Comparison of ENCODE assay signal across 15 cellular contexts in genomic region chr2:143463717-143464116, GRCh38.
DNase-seq lines count a peak whose midpoint lies in the region; ATAC-seq and TF ChIP-seq lines count a peak whose summit lies in the region.
"Had no signal": no experiment of that assay in that cellular context is flagged by ENCODE, and none has a peak within 500 bp of the region (broad histone marks: within the 10 kb centered on the region; RNA-seq: fewer than 3 reads in every experiment).

No MANE protein-coding gene starts in this region.

- no peaks in the 10 kb centered on the region for H3K27me3 Mint-ChIP-seq in natural killer cell treated with Interleukin-12 subunit alpha and Interleukin-12 subunit beta and Interleukin-15 and Interleukin-18, amount 100 ng/mL, for 72 hours

- H3K36me3 ChIP-seq in adrenal gland (replicated peaks in 1 of 2): no peaks in the 10 kb centered on the region
- H3K36me3 ChIP-seq in gastrocnemius medialis: no peaks in the 10 kb centered on the region

- H3K4me3 ChIP-seq in adrenal gland: no peak overlapping the region
- no peak overlapping the region for H3K4me3 ChIP-seq in gastrocnemius medialis

- DNase-seq in activated CD4-positive, CD25-positive, alpha-beta regulatory T cell (lab: John Stamatoyannopoulos, UW): no peak
- no peak for DNase-seq in natural killer cell treated with Interleukin-12 subunit alpha and Interleukin-12 subunit beta and Interleukin-15 and Interleukin-18, amount 100 ng/mL, for 72 hours (ENCODE audit: low spot score)
- DNase-seq in adrenal gland (no peak), gastrocnemius medialis (no peak), DMS 273 treated with DMSO at 0.1 percent for 48 hours (lab: John Stamatoyannopoulos, UW) (no peak)
- DNase-seq: cortex of kidney, DMS153, foreskin fibroblast, kidney glomerular epithelial cell, NCI-H2081 treated with DMSO at 0.1 percent for 48 hours had no signal

- TF ChIP-seq CTCF in adrenal gland (IDR thresholded peaks at IDR 0.05) (no peak), gastrocnemius medialis (IDR thresholded peaks at IDR 0.05 in 4 of 5, conservative IDR thresholded peaks at IDR 0.05 in 1 of 5) (no peak)

- H3K27me3 ChIP-seq in adrenal gland (no peaks in the 10 kb centered on the region), gastrocnemius medialis (no peaks in the 10 kb centered on the region)

- intact Hi-C loops in adrenal gland (cut with DNase I): no loop called here
- intact Hi-C loops in gastrocnemius medialis (cut with DNase I; ENCODE audit: low total_unique reads): no loop called here

- peaks cover 4% of the 10 kb centered on the region for H3K36me3 Mint-ChIP-seq in natural killer cell treated with Interleukin-12 subunit alpha and Interleukin-12 subunit beta and Interleukin-15 and Interleukin-18, amount 100 ng/mL, for 72 hours

- in situ Hi-C loops in gastrocnemius medialis (cut with MboI; ENCODE audit: low sequenced_read_pairs in 4 of 4): no loop called here

- no peaks in the 10 kb centered on the region for H3K9me3 Mint-ChIP-seq in natural killer cell treated with Interleukin-12 subunit alpha and Interleukin-12 subunit beta and Interleukin-15 and Interleukin-18, amount 100 ng/mL, for 72 hours

- H3K4me1 Mint-ChIP-seq in natural killer cell treated with Interleukin-12 subunit alpha and Interleukin-12 subunit beta and Interleukin-15 and Interleukin-18, amount 100 ng/mL, for 72 hours (ENCODE audit: low read depth in 2 of 2): peaks cover 14 to 33% of the 10 kb centered on the region in 2 donors

- no peak overlapping the region for H3K27ac Mint-ChIP-seq in natural killer cell treated with Interleukin-12 subunit alpha and Interleukin-12 subunit beta and Interleukin-15 and Interleukin-18, amount 100 ng/mL, for 72 hours

- TF ChIP-seq POLR2A in adrenal gland (IDR thresholded peaks at IDR 0.05) (no peak), gastrocnemius medialis (IDR thresholded peaks at IDR 0.05) (no peak)

- ATAC-seq in activated CD4-positive, CD25-positive, alpha-beta regulatory T cell treated with anti-CD3 and anti-CD28 coated beads, Interleukin-2, amount 50 U/mL, for 24 hours: peak; percentile 38 to 59
- ATAC-seq in GM21576 (IDR thresholded peaks at IDR 0.05; ENCODE audit: unreplicated experiment) (peak; percentile 56), HG03175 (IDR thresholded peaks at IDR 0.05; ENCODE audit: unreplicated experiment) (peak; percentile 53), gastrocnemius medialis (no peak)
- ATAC-seq in natural killer cell treated with Interleukin-12 subunit alpha and Interleukin-12 subunit beta and Interleukin-15 and Interleukin-18, amount 100 ng/mL, for 72 hours: peak; percentile 73 to 88

- no peak overlapping the region for H3K27ac ChIP-seq in adrenal gland
- H3K27ac ChIP-seq in gastrocnemius medialis: no peak overlapping the region
- H3K27ac ChIP-seq: 22Rv1, VCaP had no signal

- H3K4me1 ChIP-seq in adrenal gland (replicated peaks in 1 of 2) (peaks cover 0 to under 1% of the 10 kb centered on the region in 2 donors), gastrocnemius medialis (no peaks in the 10 kb centered on the region)

- no peaks in the 10 kb centered on the region for H3K9me3 ChIP-seq in adrenal gland (replicated peaks in 1 of 3)
- H3K9me3 ChIP-seq in gastrocnemius medialis: no peaks in the 10 kb centered on the region

- no peak overlapping the region for H3K4me3 Mint-ChIP-seq in natural killer cell treated with Interleukin-12 subunit alpha and Interleukin-12 subunit beta and Interleukin-15 and Interleukin-18, amount 100 ng/mL, for 72 hours

Comparison
In these comparisons a context has a peak if more than half of its experiments do, and no peak if none do; other contexts are left out.
1. ATAC-seq: peak in activated CD4-positive, CD25-positive, alpha-beta regulatory T cell treated with anti-CD3 and anti-CD28 coated beads, Interleukin-2, amount 50 U/mL, for 24 hours (2 of 2), GM21576 (single experiment), HG03175 (single experiment) and natural killer cell treated with Interleukin-12 subunit alpha and Interleukin-12 subunit beta and Interleukin-15 and Interleukin-18, amount 100 ng/mL, for 72 hours (2 of 2); none in gastrocnemius medialis (0 of 2).